ENCODE assay signal across 14 cellular contexts in the genomic region with DNA sequence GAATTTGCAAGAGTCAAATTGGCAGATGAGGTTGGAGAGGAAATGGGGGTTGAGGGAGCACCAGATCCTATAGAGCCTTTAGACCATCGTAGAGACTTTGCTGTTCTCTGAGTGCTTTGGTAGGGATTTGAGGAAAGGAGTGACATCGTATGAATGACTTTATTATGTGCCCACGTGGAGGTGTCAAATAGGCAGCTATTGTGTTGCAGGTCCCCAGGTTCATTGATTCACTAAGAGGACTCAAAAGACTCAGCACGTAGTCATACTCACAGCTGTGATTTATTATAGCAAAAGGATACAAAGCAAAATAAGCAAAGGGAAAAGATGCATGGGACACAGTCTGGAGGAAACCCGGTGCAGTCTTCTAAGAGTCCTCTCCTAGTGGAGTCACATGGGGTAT. TPM values are rescaled to one million over a fixed set of nuclear protein-coding genes. Genes with fewer than 3 reads are reported as not detected.
DNase-seq lines count a peak whose midpoint lies in the region; ATAC-seq and TF ChIP-seq lines count a peak whose summit lies in the region.
"Had no signal": no experiment of that assay in that cellular context is flagged by ENCODE, and none has a peak within 500 bp of the region (broad histone marks: within the 10 kb centered on the region; RNA-seq: fewer than 3 reads in every experiment).

No MANE protein-coding gene starts in this region.

- H3K27ac Mint-ChIP-seq in IgD-negative memory B cell (peak overlapping the region in 2 of 3 donors; percentile 23 to 70), natural killer cell (peak overlapping the region; percentile 64 to 95)
- no peak overlapping the region for H3K27ac Mint-ChIP-seq in activated naive CD8-positive, alpha-beta T cell treated with anti-CD3 and anti-CD28 coated beads, Interleukin-2, amount 10 ng/mL, durations not matched to agents 7 days and 5 days

- no peak overlapping the region for H3K4me3 ChIP-seq in SK-N-SH (ENCODE audit: low read depth in 2 of 2, low read length in 1 of 2)
- H3K4me3 ChIP-seq: transverse colon had no signal

- DNase-seq in SK-N-SH, result no peak
- DNase-seq in activated naive CD8-positive, alpha-beta T cell treated with anti-CD3 and anti-CD28 coated beads, Interleukin-2, amount 10 ng/mL, durations not matched to agents 7 days and 5 days, result no peak
- DNase-seq in natural killer cell, result no peak
- DNase-seq in COLO829 (ENCODE audit: low spot score), result no peak
- DNase-seq in NCI-H187 treated with DMSO at 0.1 percent for 48 hours (lab: John Stamatoyannopoulos, UW), result no peak
- DNase-seq: COR-L47, mesenchymal stem cell, NCI-H146, NCI-H524 treated with DMSO at 0.1 percent for 48 hours, transverse colon had no signal

- TF ChIP-seq EP300 in SK-N-SH (IDR thresholded peaks at IDR 0.05; ENCODE audit: borderline replicate concordance in 1 of 2, low read depth in 1 of 2, low read length in 1 of 2), result no peak

- TF ChIP-seq CTCF in SK-N-SH (IDR thresholded peaks at IDR 0.05), result no peak
- no peak for TF ChIP-seq CTCF in natural killer cell (IDR thresholded peaks at IDR 0.05)

- no peaks in the 10 kb centered on the region for H3K36me3 ChIP-seq in SK-N-SH (replicated peaks in 1 of 2; ENCODE audit: control insufficient read depth in 1 of 2, insufficient read depth in 2 of 2, low read length in 1 of 2)
- H3K36me3 ChIP-seq: transverse colon had no signal

- no peaks in the 10 kb centered on the region for H3K9me3 ChIP-seq in SK-N-SH
- H3K9me3 ChIP-seq: transverse colon had no signal

- H2AFZ ChIP-seq in SK-N-SH (ENCODE audit: low read depth), result no peak overlapping the region

- TF ChIP-seq RAD21 in SK-N-SH (IDR thresholded peaks at IDR 0.05; ENCODE audit: low read length), result no peak

- H3K27me3 Mint-ChIP-seq in IgD-negative memory B cell (no peaks in the 10 kb centered on the region), natural killer cell (ENCODE audit: low read depth in 2 of 2) (no peaks in the 10 kb centered on the region)
- H3K27me3 Mint-ChIP-seq in activated naive CD8-positive, alpha-beta T cell treated with anti-CD3 and anti-CD28 coated beads, Interleukin-2, amount 10 ng/mL, durations not matched to agents 7 days and 5 days, result peaks cover 2% of the 10 kb centered on the region

- H3K79me2 ChIP-seq in SK-N-SH (ENCODE audit: insufficient read depth), result peaks cover 55% of the 10 kb centered on the region

- no peaks in the 10 kb centered on the region for H3K9me2 ChIP-seq in SK-N-SH

- peak overlapping the region; percentile 65 to 96 (median 90) for H3K4me3 Mint-ChIP-seq in IgD-negative memory B cell
- H3K4me3 Mint-ChIP-seq in activated naive CD8-positive, alpha-beta T cell treated with anti-CD3 and anti-CD28 coated beads, Interleukin-2, amount 10 ng/mL, durations not matched to agents 7 days and 5 days, result peak overlapping the region; percentile 98
- peak overlapping the region; percentile 99 for H3K4me3 Mint-ChIP-seq in natural killer cell

- ATAC-seq in SK-N-SH treated with all-trans-retinoic acid at 6 μM for 48 hours (no peak), natural killer cell (no peak), HG03457 (IDR thresholded peaks at IDR 0.05; ENCODE audit: unreplicated experiment) (no peak)
- no peak for ATAC-seq in activated naive CD8-positive, alpha-beta T cell treated with anti-CD3 and anti-CD28 coated beads, Interleukin-2, amount 10 ng/mL, durations not matched to agents 7 days and 5 days (ENCODE audit: low read depth)

- no peaks in the 10 kb centered on the region for H3K4me1 ChIP-seq in SK-N-SH (ENCODE audit: control insufficient read depth in 1 of 2, insufficient read depth in 2 of 2, low read depth in 1 of 2, low read length in 1 of 2)

- H3K27me3 ChIP-seq in SK-N-SH (ENCODE audit: insufficient read depth), result no peaks in the 10 kb centered on the region
- H3K27me3 ChIP-seq: transverse colon had no signal

- H4K20me1 ChIP-seq in SK-N-SH (ENCODE audit: insufficient read depth), result no peaks in the 10 kb centered on the region

- CTCF ChIA-PET in SK-N-SH (lab: Yijun Ruan, JAX), result interaction anchor here (0.6 to 1.4 kb wide), 2 partner anchors 84 to 491 kb away, joined by 3 to 6 read pairs; no protein-coding TSS in a partner anchor

- H3K4me1 Mint-ChIP-seq in IgD-negative memory B cell (peaks cover 21 to 25% (median 21%) of the 10 kb centered on the region in 3 donors), natural killer cell (peaks cover 21 to 49% of the 10 kb centered on the region in 2 donors)
- peaks cover 20% of the 10 kb centered on the region for H3K4me1 Mint-ChIP-seq in activated naive CD8-positive, alpha-beta T cell treated with anti-CD3 and anti-CD28 coated beads, Interleukin-2, amount 10 ng/mL, durations not matched to agents 7 days and 5 days

- peaks cover 6% of the 10 kb centered on the region for H3F3A ChIP-seq in SK-N-SH (replicated peaks; ENCODE audit: insufficient read depth)

- H3K36me3 Mint-ChIP-seq in IgD-negative memory B cell, result peaks cover 6% of the 10 kb centered on the region
- peaks cover 15% of the 10 kb centered on the region for H3K36me3 Mint-ChIP-seq in activated naive CD8-positive, alpha-beta T cell treated with anti-CD3 and anti-CD28 coated beads, Interleukin-2, amount 10 ng/mL, durations not matched to agents 7 days and 5 days
- H3K36me3 Mint-ChIP-seq in natural killer cell, result no peaks in the 10 kb centered on the region

- POLR2A ChIA-PET in SK-N-SH (lab: Yijun Ruan, JAX), result no interaction called here
- POLR2A ChIA-PET in activated naive CD8-positive, alpha-beta T cell treated with anti-CD3 and anti-CD28 coated beads, Interleukin-2, amount 10 ng/mL, durations not matched to agents 7 days and 5 days (lab: Charles Lee), result no interaction called here

- H3K9ac ChIP-seq in SK-N-SH, result no peak overlapping the region

- H3K4me2 ChIP-seq in SK-N-SH, result peak overlapping the region; percentile 84; the same call in 1 of the 2 replicates

- no peaks in the 10 kb centered on the region for H3K9me3 Mint-ChIP-seq in IgD-negative memory B cell
- H3K9me3 Mint-ChIP-seq in activated naive CD8-positive, alpha-beta T cell treated with anti-CD3 and anti-CD28 coated beads, Interleukin-2, amount 10 ng/mL, durations not matched to agents 7 days and 5 days, result no peaks in the 10 kb centered on the region
- H3K9me3 Mint-ChIP-seq in natural killer cell, result no peaks in the 10 kb centered on the region

- no peak overlapping the region for H3K27ac ChIP-seq in SK-N-SH (ENCODE audit: low read depth in 2 of 2, low read length in 1 of 2)
- H3K27ac ChIP-seq: 22Rv1, transverse colon had no signal

- intact Hi-C loops in natural killer cell (cut with micrococcal nuclease), result no loop called here

- 65% methylated on average over 5 of the region's 5 CpGs for WGBS in SK-N-SH (ENCODE audit: low lambda C conversion rate)

TF ChIP-seq in SK-N-SH, 30 proteins besides CTCF, POLR2A, EP300 and RAD21:
- TF ChIP-seq FOSL2 (IDR thresholded peaks at IDR 0.05; ENCODE audit: borderline replicate concordance, low read depth), result peak; percentile 8; the same call in 1 of the 2 replicates
- TF ChIP-seq, protein P1, sequence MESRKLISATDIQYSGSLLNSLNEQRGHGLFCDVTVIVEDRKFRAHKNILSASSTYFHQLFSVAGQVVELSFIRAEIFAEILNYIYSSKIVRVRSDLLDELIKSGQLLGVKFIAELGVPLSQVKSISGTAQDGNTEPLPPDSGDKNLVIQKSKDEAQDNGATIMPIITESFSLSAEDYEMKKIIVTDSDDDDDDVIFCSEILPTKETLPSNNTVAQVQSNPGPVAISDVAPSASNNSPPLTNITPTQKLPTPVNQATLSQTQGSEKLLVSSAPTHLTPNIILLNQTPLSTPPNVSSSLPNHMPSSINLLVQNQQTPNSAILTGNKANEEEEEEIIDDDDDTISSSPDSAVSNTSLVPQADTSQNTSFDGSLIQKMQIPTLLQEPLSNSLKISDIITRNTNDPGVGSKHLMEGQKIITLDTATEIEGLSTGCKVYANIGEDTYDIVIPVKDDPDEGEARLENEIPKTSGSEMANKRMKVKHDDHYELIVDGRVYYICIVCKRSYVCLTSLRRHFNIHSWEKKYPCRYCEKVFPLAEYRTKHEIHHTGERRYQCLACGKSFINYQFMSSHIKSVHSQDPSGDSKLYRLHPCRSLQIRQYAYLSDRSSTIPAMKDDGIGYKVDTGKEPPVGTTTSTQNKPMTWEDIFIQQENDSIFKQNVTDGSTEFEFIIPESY (IDR thresholded peaks at IDR 0.05; ENCODE audit: borderline replicate concordance, low read depth), result no peak

TF ChIP-seq in SK-N-SH treated with all-trans-retinoic acid at 6 μM for 48 hours, 23 proteins besides CTCF, POLR2A, EP300 and RAD21 (continues in another document):
- TF ChIP-seq, protein P2, sequence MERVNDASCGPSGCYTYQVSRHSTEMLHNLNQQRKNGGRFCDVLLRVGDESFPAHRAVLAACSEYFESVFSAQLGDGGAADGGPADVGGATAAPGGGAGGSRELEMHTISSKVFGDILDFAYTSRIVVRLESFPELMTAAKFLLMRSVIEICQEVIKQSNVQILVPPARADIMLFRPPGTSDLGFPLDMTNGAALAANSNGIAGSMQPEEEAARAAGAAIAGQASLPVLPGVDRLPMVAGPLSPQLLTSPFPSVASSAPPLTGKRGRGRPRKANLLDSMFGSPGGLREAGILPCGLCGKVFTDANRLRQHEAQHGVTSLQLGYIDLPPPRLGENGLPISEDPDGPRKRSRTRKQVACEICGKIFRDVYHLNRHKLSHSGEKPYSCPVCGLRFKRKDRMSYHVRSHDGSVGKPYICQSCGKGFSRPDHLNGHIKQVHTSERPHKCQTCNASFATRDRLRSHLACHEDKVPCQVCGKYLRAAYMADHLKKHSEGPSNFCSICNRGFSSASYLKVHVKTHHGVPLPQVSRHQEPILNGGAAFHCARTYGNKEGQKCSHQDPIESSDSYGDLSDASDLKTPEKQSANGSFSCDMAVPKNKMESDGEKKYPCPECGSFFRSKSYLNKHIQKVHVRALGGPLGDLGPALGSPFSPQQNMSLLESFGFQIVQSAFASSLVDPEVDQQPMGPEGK (CRISPR knock-in tag; IDR thresholded peaks at IDR 0.05; ENCODE audit: borderline replicate concordance), result no peak
- TF ChIP-seq ARNTL (CRISPR knock-in tag; IDR thresholded peaks at IDR 0.05; ENCODE audit: borderline replicate concordance, low read depth), result no peak
- TF ChIP-seq OSR1 (CRISPR knock-in tag; IDR thresholded peaks at IDR 0.05), result no peak
- TF ChIP-seq ZNF8 (CRISPR knock-in tag; IDR thresholded peaks at IDR 0.05), result no peak

RNA-seq across cellular contexts. Expression of a gene that starts 2.2 kb away (rescaled TPM):
- 8.5 and 10.2 TPM in 2 replicates for polyA plus RNA-seq in SK-N-SH (2012; rRNA removed)
- 11.5 and 15.7 TPM in 2 replicates for polyA plus RNA-seq in SK-N-SH (2012; cell fraction: cytosol; rRNA removed)
- 6.4 and 10.7 TPM in 2 replicates for polyA plus RNA-seq in SK-N-SH (2012; cell fraction: nucleus; rRNA removed)
- 15.1 TPM for polyA plus RNA-seq in IgD-negative memory B cell
- total RNA-seq in activated naive CD8-positive, alpha-beta T cell treated with anti-CD3 and anti-CD28 coated beads, Interleukin-2, amount 10 ng/mL, durations not matched to agents 7 days and 5 days, result 10 to 100 TPM; 16.7 to 19.0 TPM
- total RNA-seq in natural killer cell, result 10 to 100 TPM in 2 of 3 donors, 1 to 10 TPM in 1; 9.4 to 15.3 (median 10.9) TPM

RNA-seq across cellular contexts. Expression of a gene that starts 55.6 kb away (rescaled TPM):
- polyA plus RNA-seq in SK-N-SH (2012; rRNA removed) (1.9 and 5.9 TPM in 2 replicates), IgD-negative memory B cell (261 TPM)
- 8.2 and 12.5 TPM in 2 replicates for polyA plus RNA-seq in SK-N-SH (2012; cell fraction: cytosol; rRNA removed)
- 0.67 and 0.83 TPM in 2 replicates for polyA plus RNA-seq in SK-N-SH (2012; cell fraction: nucleus; rRNA removed)
- 1 to 10 TPM in 1 of 2 experiments, under 1 TPM in 1; 0.68 to 1.1 TPM for total RNA-seq in activated naive CD8-positive, alpha-beta T cell treated with anti-CD3 and anti-CD28 coated beads, Interleukin-2, amount 10 ng/mL, durations not matched to agents 7 days and 5 days
- 1 to 10 TPM in 2 of 3 donors, under 1 TPM in 1; 0.77 to 1.4 (median 1.2) TPM for total RNA-seq in natural killer cell
